Comparison of ENCODE assay signal across 8 cellular contexts in the genomic region with DNA sequence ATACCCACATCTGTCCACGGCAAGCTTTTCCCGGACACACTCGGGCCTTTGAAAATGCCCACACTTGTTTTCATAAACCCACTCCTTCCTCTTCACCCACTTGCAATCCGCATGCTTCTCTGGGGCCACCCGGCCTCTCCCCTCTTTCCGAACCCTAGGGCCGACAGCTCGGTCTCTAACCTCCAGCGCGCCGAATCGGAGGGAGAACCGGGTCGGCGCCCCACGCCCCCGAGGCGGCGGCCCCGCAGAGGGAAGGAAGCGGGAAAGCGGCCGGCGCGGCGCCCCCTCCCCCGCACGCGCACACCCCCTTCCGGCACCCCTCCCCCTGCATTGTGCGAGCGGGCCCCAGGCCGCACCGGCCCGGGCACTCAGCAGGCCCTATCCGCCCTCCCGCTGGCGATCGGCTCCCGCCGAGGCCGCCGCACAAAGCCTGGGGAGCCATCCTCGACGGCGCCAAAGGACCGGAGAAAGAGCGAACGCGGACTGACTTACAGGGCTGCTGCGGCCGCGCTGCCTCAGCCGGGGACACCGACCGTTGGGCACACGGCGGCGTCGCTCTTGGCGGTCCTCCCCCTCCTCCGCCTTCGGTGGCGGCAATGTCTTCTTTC. TPM values are rescaled to one million over a fixed set of nuclear protein-coding genes. Genes with fewer than 3 reads are reported as not detected.
DNase-seq lines count a peak whose midpoint lies in the region; ATAC-seq lines count a peak whose summit lies in the region.

No MANE protein-coding gene starts in this region.

- intact Hi-C loops in activated CD4-positive, alpha-beta T cell treated with anti-CD3 and anti-CD28 coated beads, Interleukin-2, amount 10 ng/mL, durations not matched to agents 24 days and 14 days (cut with micrococcal nuclease) = loop anchor here (2.0 to 10.0 kb wide), 6 partner anchors 23 to 1789 kb away; a partner anchor contains a TSS

- H3K9me3 ChIP-seq in duodenal mucosa (ENCODE audit: control insufficient read depth in 1 of 2, low read length in 2 of 2) = no peaks in the 10 kb centered on the region

- no peaks in the 10 kb centered on the region for H3K27me3 Mint-ChIP-seq in activated CD4-positive, alpha-beta T cell treated with anti-CD3 and anti-CD28 coated beads, Interleukin-2, amount 10 ng/mL, durations not matched to agents 24 days and 14 days
- no peaks in the 10 kb centered on the region for H3K27me3 Mint-ChIP-seq in memory B cell

- DNase-seq in NCI-H2029 (lab: John Stamatoyannopoulos, UW) = peak; percentile 38
- DNase-seq in NCI-H2029 treated with DMSO at 0.1 percent for 48 hours (lab: John Stamatoyannopoulos, UW) = no peak
- DNase-seq in NCI-H1092 treated with DMSO at 0.1 percent for 48 hours (lab: John Stamatoyannopoulos, UW) = peak; percentile 66
- DNase-seq in activated CD4-positive, alpha-beta T cell treated with anti-CD3 and anti-CD28 coated beads, Interleukin-2, amount 10 ng/mL, durations not matched to agents 24 days and 14 days = peak; percentile 88
- peak; percentile 31 to 67 for DNase-seq in memory B cell (ENCODE audit: low spot score in 2 of 2)
- DNase-seq in stimulated activated CD8-positive, alpha-beta memory T cell treated with anti-CD3 and anti-CD28 coated beads, Interleukin-15, amount 100 ng/mL, for 1 hour (ENCODE audit: low read depth) = peak; percentile 20

- no peaks in the 10 kb centered on the region for H3K36me3 ChIP-seq in duodenal mucosa (ENCODE audit: control insufficient read depth in 1 of 2, insufficient read depth in 2 of 2, low read length in 2 of 2)

- peaks cover 44 to 48% of the 10 kb centered on the region in 2 donors for H3K4me1 ChIP-seq in duodenal mucosa (ENCODE audit: control insufficient read depth in 1 of 2, insufficient read depth in 2 of 2, low read length in 2 of 2)

- H3K9ac ChIP-seq in duodenal mucosa (ENCODE audit: low read depth in 1 of 2, low read length in 2 of 2) = peak overlapping the region; percentile 79 to 84

- H3K4me3 ChIP-seq in duodenal mucosa (ENCODE audit: low read depth in 1 of 2, low read length in 2 of 2) = peak overlapping the region; percentile 90 to 95

- peaks cover 28% of the 10 kb centered on the region for H3K4me1 Mint-ChIP-seq in activated CD4-positive, alpha-beta T cell treated with anti-CD3 and anti-CD28 coated beads, Interleukin-2, amount 10 ng/mL, durations not matched to agents 24 days and 14 days
- peaks cover 26% of the 10 kb centered on the region for H3K4me1 Mint-ChIP-seq in memory B cell

- no peaks in the 10 kb centered on the region for H3K27me3 ChIP-seq in duodenal mucosa (ENCODE audit: control insufficient read depth in 1 of 2, insufficient read depth in 2 of 2, low read length in 2 of 2)

- peaks cover 26% of the 10 kb centered on the region for H3K36me3 Mint-ChIP-seq in activated CD4-positive, alpha-beta T cell treated with anti-CD3 and anti-CD28 coated beads, Interleukin-2, amount 10 ng/mL, durations not matched to agents 24 days and 14 days (ENCODE audit: low read depth)
- peaks cover 5% of the 10 kb centered on the region for H3K36me3 Mint-ChIP-seq in memory B cell

- no peaks in the 10 kb centered on the region for H3K9me3 Mint-ChIP-seq in activated CD4-positive, alpha-beta T cell treated with anti-CD3 and anti-CD28 coated beads, Interleukin-2, amount 10 ng/mL, durations not matched to agents 24 days and 14 days
- no peaks in the 10 kb centered on the region for H3K9me3 Mint-ChIP-seq in memory B cell

- peak overlapping the region; percentile 91 for H3K27ac ChIP-seq in duodenal mucosa (ENCODE audit: low read depth, low read length)

- peak; percentile 31 for ATAC-seq in HG02610 (IDR thresholded peaks at IDR 0.05; ENCODE audit: unreplicated experiment)
- peak; percentile 14 for ATAC-seq in memory B cell (ENCODE audit: low read depth)

- H3K27ac Mint-ChIP-seq in activated CD4-positive, alpha-beta T cell treated with anti-CD3 and anti-CD28 coated beads, Interleukin-2, amount 10 ng/mL, durations not matched to agents 24 days and 14 days = peak overlapping the region; percentile 95
- H3K27ac Mint-ChIP-seq in memory B cell = no peak overlapping the region

- no peak overlapping the region for H3K4me3 Mint-ChIP-seq in activated CD4-positive, alpha-beta T cell treated with anti-CD3 and anti-CD28 coated beads, Interleukin-2, amount 10 ng/mL, durations not matched to agents 24 days and 14 days
- H3K4me3 Mint-ChIP-seq in memory B cell = no peak overlapping the region

RNA-seq across cellular contexts. Expression of a gene that starts 0.4 kb away (rescaled TPM):
- total RNA-seq in activated CD4-positive, alpha-beta T cell treated with anti-CD3 and anti-CD28 coated beads, Interleukin-2, amount 10 ng/mL, durations not matched to agents 24 days and 14 days = 122 and 130 TPM in 2 replicates
